In genomic region chr17:29579866-29580771, GRCh38 we compare ENCODE assay signal across 8 cellular contexts. TPM values are rescaled to one million over a fixed set of nuclear protein-coding genes. Genes with fewer than 3 reads are reported as not detected.
A peak's percentile ranks its signal among the peaks of the same experiment; 100 is the strongest.
DNase-seq lines count a peak whose midpoint lies in the region; ATAC-seq, FAIRE-seq and TF ChIP-seq lines count a peak whose summit lies in the region.

No MANE protein-coding gene starts in this region.

- no peak overlapping the region for H3K4me3 Mint-ChIP-seq in endodermal cell
- H3K4me3 Mint-ChIP-seq in stimulated activated memory B cell treated with anti-CD40 and anti-IgM and Interleukin-4, amounts not matched to agents 10 μg/mL and 1 μg/mL and 100 μg/mL, for 72 hours: no peak overlapping the region

- peak; percentile 95 for TF ChIP-seq CTCF in C4-2B (conservative IDR thresholded peaks at IDR 0.05)
- TF ChIP-seq CTCF in endodermal cell (conservative IDR thresholded peaks at IDR 0.05): peak; percentile 88
- TF ChIP-seq CTCF in mucosa of descending colon (IDR thresholded peaks at IDR 0.05): peak; percentile 87

- DNase-seq in GM19239 (ENCODE audit: insufficient read length, low spot score): peak; percentile 98
- DNase-seq in NK-92 treated with Interleukin-12 subunit alpha and Interleukin-12 subunit beta, amount 100 ng/mL, for 24 hours (lab: John Stamatoyannopoulos, UW): peak; percentile 59
- DNase-seq in activated CD8-positive, alpha-beta memory T cell treated with anti-CD3 and anti-CD28 coated beads, Interleukin-2, amount 50 U/mL, for 1 hour (ENCODE audit: extremely low read depth): peak; percentile 68
- peak; percentile 97 for DNase-seq in endodermal cell
- peak; percentile 89 to 95 (median 93) for DNase-seq in mucosa of descending colon

- H3K27me3 ChIP-seq in endodermal cell (ENCODE audit: control insufficient read depth, insufficient read depth, low read length, poor library complexity, severe bottlenecking): no peaks in the 10 kb centered on the region

- H3K27ac Mint-ChIP-seq in endodermal cell: no peak overlapping the region
- peak overlapping the region; percentile 42 for H3K27ac Mint-ChIP-seq in stimulated activated memory B cell treated with anti-CD40 and anti-IgM and Interleukin-4, amounts not matched to agents 10 μg/mL and 1 μg/mL and 100 μg/mL, for 72 hours

- peaks cover 9% of the 10 kb centered on the region for H3K4me1 Mint-ChIP-seq in endodermal cell
- H3K4me1 Mint-ChIP-seq in stimulated activated memory B cell treated with anti-CD40 and anti-IgM and Interleukin-4, amounts not matched to agents 10 μg/mL and 1 μg/mL and 100 μg/mL, for 72 hours: peaks cover 35% of the 10 kb centered on the region

- H3K9ac ChIP-seq in endodermal cell (ENCODE audit: extremely low read depth, low read length, poor library complexity, severe bottlenecking): no peak overlapping the region

- ATAC-seq in HG03571 (IDR thresholded peaks at IDR 0.05; ENCODE audit: unreplicated experiment): peak; percentile 45
- ATAC-seq in mucosa of descending colon: peak; percentile 94
- ATAC-seq in stimulated activated memory B cell treated with anti-CD40 and anti-IgM and Interleukin-4, amounts not matched to agents 10 μg/mL and 1 μg/mL and 100 μg/mL, for 72 hours: peak; percentile 96

- no peaks in the 10 kb centered on the region for H3K9me3 Mint-ChIP-seq in endodermal cell
- H3K9me3 Mint-ChIP-seq in stimulated activated memory B cell treated with anti-CD40 and anti-IgM and Interleukin-4, amounts not matched to agents 10 μg/mL and 1 μg/mL and 100 μg/mL, for 72 hours: no peaks in the 10 kb centered on the region

- H3K9me3 ChIP-seq in endodermal cell (ENCODE audit: control insufficient read depth, low read length) (no peaks in the 10 kb centered on the region), mucosa of descending colon (no peaks in the 10 kb centered on the region)

- 76 to 78% methylated on average over 14 to 15 of the region's 15 CpGs for WGBS in endodermal cell (ENCODE audit: insufficient coverage in 1 of 2, insufficient read length in 1 of 2), 2 experiments

- peaks cover 30% of the 10 kb centered on the region for H3K36me3 ChIP-seq in endodermal cell (ENCODE audit: control insufficient read depth, insufficient read depth, low read length)
- no peaks in the 10 kb centered on the region for H3K36me3 ChIP-seq in mucosa of descending colon (ENCODE audit: low read depth)

- peaks cover 35% of the 10 kb centered on the region for H3K36me3 Mint-ChIP-seq in endodermal cell (ENCODE audit: low read depth)
- H3K36me3 Mint-ChIP-seq in stimulated activated memory B cell treated with anti-CD40 and anti-IgM and Interleukin-4, amounts not matched to agents 10 μg/mL and 1 μg/mL and 100 μg/mL, for 72 hours: peaks cover 69% of the 10 kb centered on the region

- H3K4me3 ChIP-seq in endodermal cell (ENCODE audit: low read length): no peak overlapping the region
- no peak overlapping the region for H3K4me3 ChIP-seq in mucosa of descending colon

- intact Hi-C loops in mucosa of descending colon (cut with DNase I, micrococcal nuclease): no loop called here

- FAIRE-seq in GM19239 (lab: Jason Lieb, UNC): peak; percentile 99

- H3K4me1 ChIP-seq in endodermal cell (ENCODE audit: control insufficient read depth, insufficient read depth, low read length) (peaks cover 8% of the 10 kb centered on the region), mucosa of descending colon (ENCODE audit: low read depth) (peaks cover 2% of the 10 kb centered on the region)

- H3K27me3 Mint-ChIP-seq in endodermal cell (ENCODE audit: insufficient read depth): no peaks in the 10 kb centered on the region
- no peaks in the 10 kb centered on the region for H3K27me3 Mint-ChIP-seq in stimulated activated memory B cell treated with anti-CD40 and anti-IgM and Interleukin-4, amounts not matched to agents 10 μg/mL and 1 μg/mL and 100 μg/mL, for 72 hours

- H3K27ac ChIP-seq in C4-2B (peak overlapping the region; percentile 26), endodermal cell (ENCODE audit: low read depth, low read length) (no peak overlapping the region)

RNA-seq across cellular contexts. Expression of gene GIT1, which starts 9.3 kb away (rescaled TPM):
- total RNA-seq in endodermal cell (10 to 100 TPM; 45.0 to 61.8 TPM), mucosa of descending colon (10 to 100 TPM; 28.6 to 41.0 (median 37.2) TPM)
- polyA plus RNA-seq in endodermal cell (2013, experiment 1 of 2): 47.1 TPM
- polyA plus RNA-seq in endodermal cell (2013, experiment 2 of 2): 48.9 TPM

RNA-seq across cellular contexts. Expression of gene TP53I13, which starts 11.6 kb away (rescaled TPM):
- total RNA-seq in endodermal cell (10 to 100 TPM; 21.7 to 31.0 TPM), mucosa of descending colon (10 to 100 TPM; 43.9 to 75.4 (median 46.9) TPM)
- 34.6 TPM for polyA plus RNA-seq in endodermal cell (2013, experiment 1 of 2)
- 33.7 TPM for polyA plus RNA-seq in endodermal cell (2013, experiment 2 of 2)

RNA-seq across cellular contexts. Expression of gene ANKRD13B, which starts 12.8 kb away (rescaled TPM):
- total RNA-seq in endodermal cell: 1 to 10 TPM; 2.2 to 2.6 TPM
- 36.5 TPM for polyA plus RNA-seq in endodermal cell (2013, experiment 1 of 2)
- 28.4 TPM for polyA plus RNA-seq in endodermal cell (2013, experiment 2 of 2)
- total RNA-seq in mucosa of descending colon: 10 to 100 TPM in 1 of 3 donors, 1 to 10 TPM in 2; 2.2 to 11.2 (median 3.3) TPM

RNA-seq across cellular contexts. Expression of gene ABHD15, which starts 13.3 kb away (rescaled TPM):
- total RNA-seq in endodermal cell (1 to 10 TPM; 1.4 to 2.1 TPM), mucosa of descending colon (10 to 100 TPM; 12.9 to 19.5 (median 13.6) TPM)
- polyA plus RNA-seq in endodermal cell (2013, experiment 1 of 2): 1.9 TPM
- polyA plus RNA-seq in endodermal cell (2013, experiment 2 of 2): 1.4 TPM

RNA-seq across cellular contexts. Expression of gene CORO6, which starts 42.6 kb away (rescaled TPM):
- total RNA-seq in endodermal cell (under 1 TPM; 0.86 to 1.00 TPM), mucosa of descending colon (10 to 100 TPM in 1 of 3 donors, 1 to 10 TPM in 2; 1.2 to 21.3 (median 2.5) TPM)
- polyA plus RNA-seq in endodermal cell (2013, experiment 1 of 2): 6.2 TPM
- 5.3 TPM for polyA plus RNA-seq in endodermal cell (2013, experiment 2 of 2)

Comparison
In these comparisons a context has a peak if more than half of its experiments do, and no peak if none do; other contexts are left out.
1. ATAC-seq: peak in every context shown above with its lines; median percentile 96 in stimulated activated memory B cell treated with anti-CD40 and anti-IgM and Interleukin-4, amounts not matched to agents 10 μg/mL and 1 μg/mL and 100 μg/mL, for 72 hours; 94 in mucosa of descending colon; 45 in HG03571.